ENCODE assay signal across 18 cellular contexts in genomic region chr6:55726144-55726543, GRCh38.
"Had no signal": no experiment of that assay in that cellular context is flagged by ENCODE, and none has a peak within 500 bp of the region (broad histone marks: within the 10 kb centered on the region; RNA-seq: fewer than 3 reads in every experiment).

No MANE protein-coding gene starts in this region.

- H3K27ac ChIP-seq: ascending aorta, dorsolateral prefrontal cortex, foreskin keratinocyte, right lobe of liver, testis, upper lobe of left lung had no signal

- H3K4me3 Mint-ChIP-seq: activated CD4-positive, alpha-beta T cell treated with anti-CD3 and anti-CD28 coated beads, Interleukin-2, amount 10 ng/mL, durations not matched to agents 7 days and 5 days; activated naive CD4-positive, alpha-beta T cell treated with anti-CD3 and anti-CD28 coated beads, Interleukin-2, amount 10 ng/mL, durations not matched to agents 7 days and 5 days; activated naive CD8-positive, alpha-beta T cell treated with anti-CD3 and anti-CD28 coated beads, Interleukin-2, amount 50 U/mL, for 24 hours; activated T-cell treated with anti-CD3 and anti-CD28 coated beads, Interleukin-2, amount 50 U/mL, for 4 hours; stimulated activated effector memory CD8-positive, alpha-beta T cell treated with anti-CD3 and anti-CD28 coated beads, Interleukin-12 subunit alpha, Interleukin-12 subunit beta, amount 100 ng/mL, for 72 hours; T-helper 1 cell treated with Interleukin-12 subunit alpha and Interleukin-12 subunit beta and Interleukin-4 antibody, amounts not matched to agents 30 μg/mL and 1 μg/mL, for 36 hours had no signal

- H3K4me1 ChIP-seq: ascending aorta, right lobe of liver, testis, upper lobe of left lung had no signal

- H3K4me3 ChIP-seq: ascending aorta, dorsolateral prefrontal cortex, right lobe of liver, testis, upper lobe of left lung had no signal

- H3K4me1 Mint-ChIP-seq: activated CD4-positive, alpha-beta T cell treated with anti-CD3 and anti-CD28 coated beads, Interleukin-2, amount 10 ng/mL, durations not matched to agents 7 days and 5 days; activated naive CD4-positive, alpha-beta T cell treated with anti-CD3 and anti-CD28 coated beads, Interleukin-2, amount 10 ng/mL, durations not matched to agents 7 days and 5 days; activated naive CD8-positive, alpha-beta T cell treated with anti-CD3 and anti-CD28 coated beads, Interleukin-2, amount 50 U/mL, for 24 hours; stimulated activated effector memory CD8-positive, alpha-beta T cell treated with anti-CD3 and anti-CD28 coated beads, Interleukin-12 subunit alpha, Interleukin-12 subunit beta, amount 100 ng/mL, for 72 hours had no signal

- H3K27me3 ChIP-seq: ascending aorta, dorsolateral prefrontal cortex, foreskin keratinocyte, right lobe of liver, testis, upper lobe of left lung had no signal

- H3K27me3 Mint-ChIP-seq: activated CD4-positive, alpha-beta T cell treated with anti-CD3 and anti-CD28 coated beads, Interleukin-2, amount 10 ng/mL, durations not matched to agents 7 days and 5 days; activated naive CD4-positive, alpha-beta T cell treated with anti-CD3 and anti-CD28 coated beads, Interleukin-2, amount 10 ng/mL, durations not matched to agents 7 days and 5 days; activated naive CD8-positive, alpha-beta T cell treated with anti-CD3 and anti-CD28 coated beads, Interleukin-2, amount 50 U/mL, for 24 hours had no signal

- H3K9me3 ChIP-seq: ascending aorta, right lobe of liver, testis, upper lobe of left lung had no signal

- H3K27ac Mint-ChIP-seq: activated CD4-positive, alpha-beta T cell treated with anti-CD3 and anti-CD28 coated beads, Interleukin-2, amount 10 ng/mL, durations not matched to agents 7 days and 5 days; activated naive CD4-positive, alpha-beta T cell treated with anti-CD3 and anti-CD28 coated beads, Interleukin-2, amount 10 ng/mL, durations not matched to agents 7 days and 5 days; activated naive CD8-positive, alpha-beta T cell treated with anti-CD3 and anti-CD28 coated beads, Interleukin-2, amount 50 U/mL, for 24 hours; stimulated activated effector memory CD8-positive, alpha-beta T cell treated with anti-CD3 and anti-CD28 coated beads, Interleukin-12 subunit alpha, Interleukin-12 subunit beta, amount 100 ng/mL, for 72 hours; T-helper 1 cell treated with Interleukin-12 subunit alpha and Interleukin-12 subunit beta and Interleukin-4 antibody, amounts not matched to agents 30 μg/mL and 1 μg/mL, for 36 hours had no signal

- H3K36me3 Mint-ChIP-seq: activated naive CD4-positive, alpha-beta T cell treated with anti-CD3 and anti-CD28 coated beads, Interleukin-2, amount 10 ng/mL, durations not matched to agents 7 days and 5 days; stimulated activated effector memory CD8-positive, alpha-beta T cell treated with anti-CD3 and anti-CD28 coated beads, Interleukin-12 subunit alpha, Interleukin-12 subunit beta, amount 100 ng/mL, for 72 hours had no signal

- DNase-seq: activated CD4-positive, alpha-beta T cell treated with anti-CD3 and anti-CD28 coated beads, Interleukin-2, amount 10 ng/mL, durations not matched to agents 7 days and 5 days; activated CD8-positive, alpha-beta memory T cell treated with anti-CD3 and anti-CD28 coated beads, Interleukin-2, amount 50 U/mL, for 4 hours; activated effector memory CD4-positive, alpha-beta T cell treated with Interleukin-2 at 50 U/mL for 16 hours; activated naive CD4-positive, alpha-beta T cell treated with anti-CD3 and anti-CD28 coated beads, Interleukin-2, amount 10 ng/mL, durations not matched to agents 7 days and 5 days; activated naive CD8-positive, alpha-beta T cell treated with anti-CD3 and anti-CD28 coated beads, Interleukin-2, amount 50 U/mL, for 24 hours; activated T-cell treated with anti-CD3 and anti-CD28 coated beads, Interleukin-2, amount 50 U/mL, for 4 hours; dorsolateral prefrontal cortex; foreskin keratinocyte; glutamatergic neuron; hypothalamus; right lobe of liver; small intestine; stimulated activated CD4-positive, alpha-beta T cell treated with anti-CD3 and anti-CD28 coated beads, Interleukin-4, amount 100 ng/mL, for 24 hours; testis; upper lobe of left lung had no signal

- H3K9me3 Mint-ChIP-seq: activated CD4-positive, alpha-beta T cell treated with anti-CD3 and anti-CD28 coated beads, Interleukin-2, amount 10 ng/mL, durations not matched to agents 7 days and 5 days; T-helper 1 cell treated with Interleukin-12 subunit alpha and Interleukin-12 subunit beta and Interleukin-4 antibody, amounts not matched to agents 30 μg/mL and 1 μg/mL, for 36 hours had no signal

- H3K36me3 ChIP-seq: ascending aorta, right lobe of liver, upper lobe of left lung had no signal
